In genomic region chr17:81049372-81049911, GRCh38 we compare ENCODE assay signal across 10 cellular contexts. TPM values are rescaled to one million over a fixed set of nuclear protein-coding genes. Genes with fewer than 3 reads are reported as not detected.
A peak's percentile ranks its signal among the peaks of the same experiment; 100 is the strongest.
DNase-seq lines count a peak whose midpoint lies in the region; ATAC-seq, FAIRE-seq and TF ChIP-seq lines count a peak whose summit lies in the region.
"Had no signal": no experiment of that assay in that cellular context is flagged by ENCODE, and none has a peak within 500 bp of the region (broad histone marks: within the 10 kb centered on the region; RNA-seq: fewer than 3 reads in every experiment).

No MANE protein-coding gene starts in this region.

- no peaks in the 10 kb centered on the region for H3K9me3 ChIP-seq in A549
- H3K9me3 ChIP-seq in HUES6 (ENCODE audit: control insufficient read depth, insufficient read depth, low read depth, low read length) = no peaks in the 10 kb centered on the region
- no peaks in the 10 kb centered on the region for H3K9me3 ChIP-seq in astrocyte (ENCODE audit: insufficient read depth, low read depth, low read length)
- H3K9me3 ChIP-seq in mucosa of stomach (ENCODE audit: control insufficient read depth, low read length) = no peaks in the 10 kb centered on the region

- no peak for TF ChIP-seq CTCF in A549 (IDR thresholded peaks at IDR 0.05)
- no peak for TF ChIP-seq CTCF in astrocyte (IDR thresholded peaks at IDR 0.05; ENCODE audit: insufficient read depth, low read depth, low read length)
- TF ChIP-seq CTCF in lower leg skin (IDR thresholded peaks at IDR 0.05) = no peak

- no peak overlapping the region for H3K4me3 Mint-ChIP-seq in astrocyte (ENCODE audit: unreplicated experiment)

- peaks cover 7% of the 10 kb centered on the region for H3K36me3 Mint-ChIP-seq in astrocyte (ENCODE audit: low read depth, unreplicated experiment)

- no peak for TF ChIP-seq EP300 in A549 (IDR thresholded peaks at IDR 0.05)

- H3K27me3 ChIP-seq in HUES6 (ENCODE audit: control insufficient read depth, insufficient read depth, low read length) = no peaks in the 10 kb centered on the region
- H3K27me3 ChIP-seq in astrocyte (ENCODE audit: insufficient read depth, low read length) = no peaks in the 10 kb centered on the region
- no peaks in the 10 kb centered on the region for H3K27me3 ChIP-seq in mucosa of stomach (ENCODE audit: control insufficient read depth, insufficient read depth, low read length)

- POLR2A ChIA-PET in A549 (lab: Yijun Ruan, JAX) = interaction anchor here (0.6 kb wide), 2 partner anchors 249 to 876 kb away, joined by 3 read pairs; no protein-coding TSS in a partner anchor

- peaks cover 82% of the 10 kb centered on the region for H4K20me1 ChIP-seq in astrocyte (ENCODE audit: insufficient read depth, low read length)

- H3K9me3 Mint-ChIP-seq in astrocyte (ENCODE audit: unreplicated experiment) = no peaks in the 10 kb centered on the region

- no peak for ATAC-seq in A549
- ATAC-seq in HG03354 (IDR thresholded peaks at IDR 0.05; ENCODE audit: poor library complexity, severe bottlenecking, unreplicated experiment) = no peak

- peaks cover 93% of the 10 kb centered on the region for H3K79me2 ChIP-seq in astrocyte (ENCODE audit: insufficient read depth, low read length)

- FAIRE-seq in A549 (lab: Jason Lieb, UNC) (no peak), astrocyte (lab: Jason Lieb, UNC) (no peak)

- CTCF ChIA-PET in A549 (lab: Yijun Ruan, JAX) = interaction anchor here (1.0 to 37.9 kb wide), 5 partner anchors 8 to 93 kb away, joined by 3 to 880 read pairs (median 4); no protein-coding TSS in a partner anchor

- H3K4me3 ChIP-seq in A549 (no peak overlapping the region), HUES6 (ENCODE audit: low read depth, low read length) (no peak overlapping the region), astrocyte (ENCODE audit: insufficient read depth, low read depth, low read length) (no peak overlapping the region), mucosa of stomach (ENCODE audit: low read length) (no peak overlapping the region), lower leg skin (ENCODE audit: low read depth, poor library complexity, severe bottlenecking) (no peak overlapping the region)

- H3K27ac Mint-ChIP-seq in astrocyte (ENCODE audit: unreplicated experiment) = peak overlapping the region; percentile 87

- peaks cover 31% of the 10 kb centered on the region for H3K4me1 Mint-ChIP-seq in astrocyte (ENCODE audit: low read depth, unreplicated experiment)

- no peaks in the 10 kb centered on the region for H3K27me3 Mint-ChIP-seq in astrocyte (ENCODE audit: low read depth, unreplicated experiment)

- DNase-seq in A549 (ENCODE audit: low read depth in 1 of 2, low spot score in 1 of 2) = no peak
- DNase-seq in astrocyte (ENCODE audit: low read depth) = no peak
- DNase-seq in DMS114 treated with DMSO at 0.1 percent for 48 hours (lab: John Stamatoyannopoulos, UW; ENCODE audit: unreplicated experiment) = no peak
- DNase-seq in occipital lobe (lab: John Stamatoyannopoulos, UW) = no peak
- no peak for DNase-seq in lower leg skin (ENCODE audit: low spot score in 2 of 2)
- DNase-seq: DMS 273 treated with DMSO at 0.1 percent for 48 hours, NCI-H2081 treated with DMSO at 0.1 percent for 48 hours had no signal

- H3K9ac ChIP-seq in HUES6 (ENCODE audit: low read length) = no peak overlapping the region
- H3K9ac ChIP-seq in astrocyte (ENCODE audit: low read length) = peak overlapping the region; percentile 67
- H3K9ac ChIP-seq in mucosa of stomach (ENCODE audit: low read length) = peak overlapping the region; percentile 51

- WGBS in A549 (ENCODE audit: missing lambda C conversion rate) = 77% methylated on average over 17 of the region's 17 CpGs
- 56% methylated on average over 17 of the region's 17 CpGs for WGBS in lower leg skin, 2 donors

- no peak overlapping the region for H3K4me2 ChIP-seq in A549
- H3K4me2 ChIP-seq in astrocyte (ENCODE audit: low read length) = peak overlapping the region; percentile 62

- no peak overlapping the region for H2AFZ ChIP-seq in astrocyte (ENCODE audit: low read depth, low read length)

- H3K36me3 ChIP-seq in HUES6 (ENCODE audit: control insufficient read depth, insufficient read depth, low read length) = no peaks in the 10 kb centered on the region
- H3K36me3 ChIP-seq in astrocyte (ENCODE audit: insufficient read depth, low read length) = no peaks in the 10 kb centered on the region
- no peaks in the 10 kb centered on the region for H3K36me3 ChIP-seq in mucosa of stomach (ENCODE audit: control insufficient read depth, insufficient read depth, low read length)

- H3K27ac ChIP-seq in A549 (peak overlapping the region; percentile 9 to 52; a peak in 2 of 6 replicates), HUES6 (ENCODE audit: low read depth, low read length) (peak overlapping the region; percentile 71), astrocyte (ENCODE audit: low read depth, low read length) (peak overlapping the region; percentile 78)

- intact Hi-C loops in lower leg skin (cut with DNase I; ENCODE audit: low total_unique reads) = no loop called here

- no peak for TF ChIP-seq POLR2A in A549 (IDR thresholded peaks at IDR 0.05; ENCODE audit: low read length)
- no peak for TF ChIP-seq POLR2A in lower leg skin (IDR thresholded peaks at IDR 0.05)

- peaks cover 18% of the 10 kb centered on the region for H3K4me1 ChIP-seq in A549
- peaks cover 26% of the 10 kb centered on the region for H3K4me1 ChIP-seq in HUES6 (ENCODE audit: control insufficient read depth, insufficient read depth, low read length)
- peaks cover 61% of the 10 kb centered on the region for H3K4me1 ChIP-seq in astrocyte (ENCODE audit: insufficient read depth, low read length)
- peaks cover 79% of the 10 kb centered on the region for H3K4me1 ChIP-seq in mucosa of stomach (ENCODE audit: control insufficient read depth, insufficient read depth, low read length)

- TF ChIP-seq RAD21 in A549 (conservative IDR thresholded peaks at IDR 0.05 in 1 of 2, IDR thresholded peaks at IDR 0.05 in 1 of 2) = no peak

TF ChIP-seq in A549, 52 proteins besides CTCF, POLR2A, EP300 and RAD21 (continues in another document):
- TF ChIP-seq CBX2 (IDR thresholded peaks at IDR 0.05; ENCODE audit: borderline replicate concordance, low read depth) = no peak
- TF ChIP-seq NPAS2 (CRISPR knock-in tag; IDR thresholded peaks at IDR 0.05; ENCODE audit: borderline replicate concordance) = no peak
- TF ChIP-seq BHLHE40 (IDR thresholded peaks at IDR 0.05; ENCODE audit: low read depth, low read length) = no peak
- no peak for TF ChIP-seq NR3C1 (IDR thresholded peaks at IDR 0.05)
- TF ChIP-seq NFE2L2 (conservative IDR thresholded peaks at IDR 0.05; ENCODE audit: low read length) = no peak
- TF ChIP-seq HMGXB4 (CRISPR knock-in tag; IDR thresholded peaks at IDR 0.05; ENCODE audit: borderline replicate concordance) = no peak
- no peak for TF ChIP-seq PHF8 (IDR thresholded peaks at IDR 0.05; ENCODE audit: borderline replicate concordance, low read depth)
- no peak for TF ChIP-seq HDAC2 (IDR thresholded peaks at IDR 0.05)
- TF ChIP-seq ATOH8 (CRISPR knock-in tag; IDR thresholded peaks at IDR 0.05; ENCODE audit: low read depth) = no peak
- TF ChIP-seq FOXS1 (CRISPR knock-in tag; IDR thresholded peaks at IDR 0.05) = no peak
- no peak for TF ChIP-seq GATA3 (IDR thresholded peaks at IDR 0.05; ENCODE audit: borderline replicate concordance)
- TF ChIP-seq MYC (IDR thresholded peaks at IDR 0.05; ENCODE audit: borderline replicate concordance, low read length) = no peak
- TF ChIP-seq EHMT2 (IDR thresholded peaks at IDR 0.05; ENCODE audit: low read depth) = no peak
- TF ChIP-seq USF2 (IDR thresholded peaks at IDR 0.05) = no peak

RNA-seq across cellular contexts. Expression of gene BAIAP2, which starts 14.5 kb away (rescaled TPM):
- polyA plus RNA-seq in A549 (2011; rRNA removed) (7.1 and 8.6 TPM in 2 replicates), A549 (2017; fragmentation: RNase III; extraction: RNeasy Plus Mini Kit Qiagen cat#74134 plus additional on column Dnase treatment) (23.9 to 30.4 TPM (median 27.5 TPM) in 3 replicates)
- polyA plus RNA-seq in A549 (2012; cell fraction: cytosol; rRNA removed) = 15.7 and 21.3 TPM in 2 replicates
- polyA plus RNA-seq in A549 (2012; cell fraction: nucleus; rRNA removed) = 44.2 and 62.0 TPM in 2 replicates
- polyA minus RNA-seq in A549 (2011; rRNA and poly(A)+ RNA removed) = 9.4 and 10.6 TPM in 2 replicates
- total RNA-seq in astrocyte (43.3 and 51.4 TPM in 2 replicates), occipital lobe (26.2 TPM), lower leg skin (100 to 1,000 TPM; 190 to 308 (median 224) TPM)

RNA-seq across cellular contexts. Expression of gene CHMP6, which starts 57.8 kb away (rescaled TPM):
- 17.8 and 28.9 TPM in 2 replicates for polyA plus RNA-seq in A549 (2011; rRNA removed)
- polyA plus RNA-seq in A549 (2012; cell fraction: cytosol; rRNA removed) = 36.9 and 47.2 TPM in 2 replicates
- polyA plus RNA-seq in A549 (2012; cell fraction: nucleus; rRNA removed) = 34.1 and 42.1 TPM in 2 replicates
- 26.6 to 32.7 TPM (median 30.8 TPM) in 3 replicates for polyA plus RNA-seq in A549 (2017; fragmentation: RNase III; extraction: RNeasy Plus Mini Kit Qiagen cat#74134 plus additional on column Dnase treatment)
- 9.5 and 11.2 TPM in 2 replicates for polyA minus RNA-seq in A549 (2011; rRNA and poly(A)+ RNA removed)
- 16.8 and 19.0 TPM in 2 replicates for total RNA-seq in astrocyte
- 11.7 TPM for total RNA-seq in occipital lobe
- 10 to 100 TPM; 19.8 to 36.7 (median 26.1) TPM for total RNA-seq in lower leg skin
